In the genomic region with DNA sequence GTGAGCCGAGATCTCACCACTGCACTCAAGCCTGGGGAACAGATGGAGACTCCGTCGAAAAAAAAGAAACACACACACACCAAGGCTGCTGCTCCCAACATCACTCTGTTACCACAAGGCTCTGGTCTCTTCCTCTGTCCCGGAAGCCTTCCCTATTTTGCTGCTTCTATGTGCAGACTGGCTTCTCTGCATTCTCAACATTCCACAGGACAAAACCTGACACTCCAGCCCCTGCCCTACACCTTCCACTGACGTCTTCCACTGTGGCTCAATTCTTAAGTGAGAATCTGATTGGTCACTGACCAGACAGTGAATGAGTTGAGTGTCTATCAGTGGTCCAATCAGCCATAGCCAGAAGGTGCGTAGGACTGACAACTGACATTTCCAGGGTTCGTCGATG, we compare ENCODE assay signal across 20 cellular contexts. TPM values are rescaled to one million over a fixed set of nuclear protein-coding genes. Genes with fewer than 3 reads are reported as not detected.
DNase-seq lines count a peak whose midpoint lies in the region; ATAC-seq and TF ChIP-seq lines count a peak whose summit lies in the region.
"Had no signal": no experiment of that assay in that cellular context is flagged by ENCODE, and none has a peak within 500 bp of the region (broad histone marks: within the 10 kb centered on the region; RNA-seq: fewer than 3 reads in every experiment).

No MANE protein-coding gene starts in this region.

- no TSS peak for BruUV-seq in Caco-2 (replicated peaks; lab: Mats Ljungman, UMichigan)

- H3K36me3 Mint-ChIP-seq in Caco-2 (ENCODE audit: insufficient read depth, unreplicated experiment), result peaks cover 7% of the 10 kb centered on the region
- H3K36me3 Mint-ChIP-seq in endodermal cell (ENCODE audit: low read depth), result no peaks in the 10 kb centered on the region
- H3K36me3 Mint-ChIP-seq in nephron progenitor cell (ENCODE audit: low read depth), result no peaks in the 10 kb centered on the region

- CTCF ChIA-PET in Caco-2 (lab: Charles Lee), result no interaction called here

- 76 to 86% methylated on average over 6 to 8 of the region's 8 CpGs for WGBS in endodermal cell (ENCODE audit: insufficient coverage in 1 of 2, insufficient read length in 1 of 2), 2 experiments

- H3K36me3 ChIP-seq in Caco-2 (ENCODE audit: control insufficient read depth, insufficient read depth, low read length) (no peaks in the 10 kb centered on the region), NT2/D1 (ENCODE audit: insufficient read depth, insufficient read length, low read length) (peaks cover 2% of the 10 kb centered on the region), endodermal cell (ENCODE audit: control insufficient read depth, insufficient read depth, low read length) (no peaks in the 10 kb centered on the region), lower lobe of right lung (no peaks in the 10 kb centered on the region)
- H3K36me3 ChIP-seq: gastroesophageal sphincter, ovary, tibial artery had no signal

- intact Hi-C loops in Caco-2 (cut with micrococcal nuclease; ENCODE audit: unreplicated experiment) (loop anchor here (1.0 kb wide), 1 partner anchor 47 kb away; a partner anchor contains a TSS), lower lobe of right lung (cut with DNase I) (no loop called here)

- H3K27me3 Mint-ChIP-seq in Caco-2 (ENCODE audit: insufficient read depth, unreplicated experiment), result no peaks in the 10 kb centered on the region
- no peaks in the 10 kb centered on the region for H3K27me3 Mint-ChIP-seq in endodermal cell (ENCODE audit: insufficient read depth)
- H3K27me3 Mint-ChIP-seq in nephron progenitor cell (ENCODE audit: low read depth, poor library complexity), result peaks cover 10% of the 10 kb centered on the region

- DNase-seq in Caco-2 (peak; percentile 87 to 88), NT2/D1 (ENCODE audit: low read depth, low spot score) (peak; percentile 27), endodermal cell (peak; percentile 71), lower lobe of right lung (no peak), nephron progenitor cell (no peak), HCEC 1CT (no peak), CD1c-positive myeloid dendritic cell (ENCODE audit: extremely low spot score) (no peak), NCI-H510A (lab: John Stamatoyannopoulos, UW) (no peak)
- DNase-seq: activated CD8-positive, alpha-beta memory T cell treated with anti-CD3 and anti-CD28 coated beads for 24 hours; KBM-7; NCI-H1105; ovary; tibial artery had no signal

- H3K4me1 ChIP-seq in Caco-2 (peaks cover 23% of the 10 kb centered on the region), NT2/D1 (ENCODE audit: insufficient read depth, insufficient read length) (no peaks in the 10 kb centered on the region), endodermal cell (ENCODE audit: control insufficient read depth, insufficient read depth, low read length) (no peaks in the 10 kb centered on the region), lower lobe of right lung (no peaks in the 10 kb centered on the region)
- H3K4me1 ChIP-seq: gastroesophageal sphincter, tibial artery had no signal

- POLR2A ChIA-PET in Caco-2 (lab: Charles Lee), result interaction anchor here (0.6 to 1.1 kb wide), 2 partner anchors 162 to 179 kb away, joined by 3 to 4 read pairs; a partner anchor contains a TSS

- TF ChIP-seq CTCF in Caco-2 (IDR thresholded peaks at IDR 0.05; ENCODE audit: insufficient read depth in 1 of 2, low read depth in 1 of 2, low read length in 1 of 2, severe bottlenecking in 1 of 2, unreplicated experiment in 1 of 2) (no peak), endodermal cell (conservative IDR thresholded peaks at IDR 0.05) (no peak), lower lobe of right lung (IDR thresholded peaks at IDR 0.05) (no peak), nephron progenitor cell (IDR thresholded peaks at IDR 0.05) (no peak)

- H3K9me3 Mint-ChIP-seq in Caco-2 (ENCODE audit: unreplicated experiment) (no peaks in the 10 kb centered on the region), endodermal cell (peaks cover 3% of the 10 kb centered on the region), nephron progenitor cell (peaks cover 6% of the 10 kb centered on the region)
- H3K9me3 Mint-ChIP-seq: activated T-helper 17 cell treated with anti-CD3 and anti-CD28 coated beads, Interleukin-2, amount 50 U/mL, for 72 hours; stimulated activated effector memory CD8-positive, alpha-beta T cell treated with anti-CD3 and anti-CD28 coated beads, Interleukin-12 subunit alpha, Interleukin-12 subunit beta, amount 100 ng/mL, for 72 hours had no signal

- H3K9me3 ChIP-seq in Caco-2 (no peaks in the 10 kb centered on the region), NT2/D1 (ENCODE audit: insufficient read depth, low read length) (no peaks in the 10 kb centered on the region), endodermal cell (ENCODE audit: control insufficient read depth, low read length) (peaks cover under 1% of the 10 kb centered on the region), lower lobe of right lung (no peaks in the 10 kb centered on the region)
- H3K9me3 ChIP-seq: gastroesophageal sphincter, ovary, tibial artery had no signal

- ATAC-seq in lower lobe of right lung, result peak; percentile 84 to 91
- ATAC-seq: activated T-helper 17 cell treated with anti-CD3 and anti-CD28 coated beads, Interleukin-2, amount 50 U/mL, for 72 hours; gastroesophageal sphincter; stimulated activated effector memory CD8-positive, alpha-beta T cell treated with anti-CD3 and anti-CD28 coated beads, Interleukin-12 subunit alpha, Interleukin-12 subunit beta, amount 100 ng/mL, for 72 hours had no signal

- H3K27me3 ChIP-seq in Caco-2 (replicated peaks; ENCODE audit: control insufficient read depth, insufficient read depth, low read length) (no peaks in the 10 kb centered on the region), NT2/D1 (ENCODE audit: insufficient read depth, insufficient read length) (no peaks in the 10 kb centered on the region), endodermal cell (ENCODE audit: control insufficient read depth, insufficient read depth, low read length, poor library complexity, severe bottlenecking) (no peaks in the 10 kb centered on the region), lower lobe of right lung (ENCODE audit: low read depth) (no peaks in the 10 kb centered on the region)
- H3K27me3 ChIP-seq: ovary, tibial artery had no signal

- H3K27ac Mint-ChIP-seq in Caco-2 (ENCODE audit: unreplicated experiment), result peak overlapping the region; percentile 81
- no peak overlapping the region for H3K27ac Mint-ChIP-seq in endodermal cell
- no peak overlapping the region for H3K27ac Mint-ChIP-seq in nephron progenitor cell
- H3K27ac Mint-ChIP-seq: activated T-helper 17 cell treated with anti-CD3 and anti-CD28 coated beads, Interleukin-2, amount 50 U/mL, for 72 hours; stimulated activated effector memory CD8-positive, alpha-beta T cell treated with anti-CD3 and anti-CD28 coated beads, Interleukin-12 subunit alpha, Interleukin-12 subunit beta, amount 100 ng/mL, for 72 hours had no signal

- H3K4me1 Mint-ChIP-seq in Caco-2 (ENCODE audit: low read depth, unreplicated experiment) (peaks cover 18% of the 10 kb centered on the region), endodermal cell (peaks cover 4% of the 10 kb centered on the region), nephron progenitor cell (peaks cover 10% of the 10 kb centered on the region)
- H3K4me1 Mint-ChIP-seq: activated T-helper 17 cell treated with anti-CD3 and anti-CD28 coated beads, Interleukin-2, amount 50 U/mL, for 72 hours had no signal

- no peak overlapping the region for H3K27ac ChIP-seq in endodermal cell (ENCODE audit: low read depth, low read length)
- no peak overlapping the region for H3K27ac ChIP-seq in lower lobe of right lung
- H3K27ac ChIP-seq: gastroesophageal sphincter, ovary, skin epidermis, tibial artery had no signal

- peak overlapping the region; percentile 15 for H3K4me3 ChIP-seq in Caco-2 (ENCODE audit: low read depth, low read length)
- H3K4me3 ChIP-seq in NT2/D1 (ENCODE audit: insufficient read length, low read depth), result no peak overlapping the region
- H3K4me3 ChIP-seq in endodermal cell (ENCODE audit: low read length), result no peak overlapping the region
- no peak overlapping the region for H3K4me3 ChIP-seq in lower lobe of right lung
- H3K4me3 ChIP-seq: gastroesophageal sphincter, ovary, skin epidermis, tibial artery had no signal

- H3K9ac ChIP-seq in NT2/D1 (ENCODE audit: insufficient read length, low read depth) (no peak overlapping the region), endodermal cell (ENCODE audit: extremely low read depth, low read length, poor library complexity, severe bottlenecking) (no peak overlapping the region)

- H3K4me3 Mint-ChIP-seq in Caco-2 (ENCODE audit: unreplicated experiment) (peak overlapping the region; percentile 60), endodermal cell (no peak overlapping the region), nephron progenitor cell (no peak overlapping the region)
- H3K4me3 Mint-ChIP-seq: activated T-helper 17 cell treated with anti-CD3 and anti-CD28 coated beads, Interleukin-2, amount 50 U/mL, for 72 hours; stimulated activated effector memory CD8-positive, alpha-beta T cell treated with anti-CD3 and anti-CD28 coated beads, Interleukin-12 subunit alpha, Interleukin-12 subunit beta, amount 100 ng/mL, for 72 hours had no signal

RNA-seq across cellular contexts. Expression of a gene that starts 5.9 kb away (rescaled TPM):
- total RNA-seq in Caco-2 (2022), result not detected in 2 replicates
- total RNA-seq in endodermal cell, result not detected
- not detected for polyA plus RNA-seq in endodermal cell (2013, experiment 1 of 2)
- polyA plus RNA-seq in endodermal cell (2013, experiment 2 of 2), result not detected
- not detected for total RNA-seq in lower lobe of right lung
- total RNA-seq: chondrocyte, gastroesophageal sphincter, mucosa of gallbladder, ovary had no signal
- polyA plus RNA-seq: adipose tissue, ovary had no signal

RNA-seq across cellular contexts. Expression of a gene that starts 47.5 kb away (rescaled TPM):
- 11.8 and 12.3 TPM in 2 replicates for total RNA-seq in Caco-2 (2022)
- 10 to 100 TPM; 13.7 to 25.0 TPM for total RNA-seq in endodermal cell
- 17.2 TPM for polyA plus RNA-seq in endodermal cell (2013, experiment 1 of 2)
- 14.5 TPM for polyA plus RNA-seq in endodermal cell (2013, experiment 2 of 2)
- 20.6 TPM for total RNA-seq in lower lobe of right lung

RNA-seq across cellular contexts. Expression of a gene that starts 47.6 kb away (rescaled TPM):
- total RNA-seq in Caco-2 (2022) (38.0 and 38.2 TPM in 2 replicates), endodermal cell (10 to 100 TPM; 35.5 to 35.7 TPM), lower lobe of right lung (28.9 TPM)
- polyA plus RNA-seq in endodermal cell (2013, experiment 1 of 2), result 37.5 TPM
- 28.7 TPM for polyA plus RNA-seq in endodermal cell (2013, experiment 2 of 2)

Comparison
In these comparisons a context has a peak if more than half of its experiments do, and no peak if none do; other contexts are left out.
1. DNase-seq: peak in Caco-2 (2 of 2), NT2/D1 (single experiment) and endodermal cell (single experiment); none in lower lobe of right lung (single experiment), nephron progenitor cell (single experiment), HCEC 1CT (single experiment), CD1c-positive myeloid dendritic cell (single experiment) and NCI-H510A (single experiment).